Comparison of ENCODE assay signal across 1 cellular context in the genomic region with DNA sequence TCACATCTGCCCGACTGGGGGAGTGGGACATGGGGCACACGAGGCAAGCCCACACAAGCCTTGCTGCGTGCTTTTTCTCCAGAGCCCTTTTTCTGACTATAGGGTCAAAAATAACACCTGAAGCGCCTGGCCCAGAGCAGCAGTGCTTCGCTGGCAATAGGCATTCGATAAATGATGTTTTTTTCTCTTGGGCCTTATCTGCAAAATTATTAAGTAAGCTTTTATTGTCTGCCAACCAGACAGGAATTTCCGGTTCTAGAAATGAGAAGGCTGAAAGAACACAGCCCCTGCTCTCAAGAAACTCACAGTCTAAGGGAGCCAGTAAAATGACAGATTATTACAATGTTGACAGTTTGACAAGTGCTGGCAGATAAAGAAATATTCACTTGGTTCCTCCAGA.
TF ChIP-seq lines count a peak whose summit lies in the region.

No MANE protein-coding gene starts in this region.

TF ChIP-seq in endothelial cell of umbilical vein, 7 proteins besides CTCF, POLR2A, EP300 and RAD21:
- TF ChIP-seq POLR2AphosphoS5 (IDR thresholded peaks at IDR 0.05; ENCODE audit: insufficient read depth, low read depth, low read length) (no peak), JUN (IDR thresholded peaks at IDR 0.05; ENCODE audit: borderline replicate concordance, insufficient read depth, insufficient read length, low read depth) (peak; percentile 8), MYC (IDR thresholded peaks at IDR 0.05; ENCODE audit: low read depth, low read length) (no peak), FOS (IDR thresholded peaks at IDR 0.05; ENCODE audit: borderline replicate concordance, insufficient read depth, low read length) (no peak), GATA2 (IDR thresholded peaks at IDR 0.05; ENCODE audit: insufficient read depth, insufficient read length, low read depth, low read length) (peak; percentile 68), EZH2 (IDR thresholded peaks at IDR 0.05; ENCODE audit: borderline replicate concordance, low read depth, low read length, severe bottlenecking) (no peak)
- TF ChIP-seq, protein P1, sequence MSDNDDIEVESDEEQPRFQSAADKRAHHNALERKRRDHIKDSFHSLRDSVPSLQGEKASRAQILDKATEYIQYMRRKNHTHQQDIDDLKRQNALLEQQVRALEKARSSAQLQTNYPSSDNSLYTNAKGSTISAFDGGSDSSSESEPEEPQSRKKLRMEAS (IDR thresholded peaks at IDR 0.05; ENCODE audit: insufficient read depth, insufficient read length) = no peak
